In the genomic region with DNA sequence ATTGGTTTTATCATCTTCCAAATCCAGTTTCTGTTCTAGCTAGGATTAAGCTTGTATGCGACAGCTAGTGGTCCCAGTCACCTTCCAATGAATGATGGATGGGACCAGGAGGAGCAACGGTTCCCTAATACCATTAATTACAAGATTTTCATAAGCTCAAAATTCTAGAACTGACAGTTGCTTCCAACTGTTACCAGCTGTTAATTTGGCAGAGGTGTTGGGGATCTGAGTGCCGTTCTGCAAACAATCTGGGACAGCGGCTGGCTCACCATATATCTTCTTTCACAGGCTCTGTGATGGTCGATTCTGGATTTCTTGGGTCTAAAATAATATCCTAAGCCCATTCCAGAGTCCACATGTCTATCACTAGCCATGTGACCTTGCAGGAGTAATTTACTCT, we compare ENCODE assay signal across 19 cellular contexts. TPM values are rescaled to one million over a fixed set of nuclear protein-coding genes. Genes with fewer than 3 reads are reported as not detected.
DNase-seq lines count a peak whose midpoint lies in the region; TF ChIP-seq lines count a peak whose summit lies in the region.
"Had no signal": no experiment of that assay in that cellular context is flagged by ENCODE, and none has a peak within 500 bp of the region (broad histone marks: within the 10 kb centered on the region; RNA-seq: fewer than 3 reads in every experiment).

No MANE protein-coding gene starts in this region.

- H3K4me1 ChIP-seq in fibroblast of lung (ENCODE audit: control insufficient read depth, extremely low read depth, insufficient read depth, low read length) (no peaks in the 10 kb centered on the region), BE2C (no peaks in the 10 kb centered on the region)

- H3K27ac ChIP-seq in fibroblast of lung (ENCODE audit: insufficient read depth, low read length) = no peak overlapping the region
- H3K27ac ChIP-seq: A549, RWPE1 had no signal

- H3K9me3 ChIP-seq in fibroblast of lung (ENCODE audit: control insufficient read depth, insufficient read depth, low read depth, low read length) = no peaks in the 10 kb centered on the region
- H3K9me3 ChIP-seq in BE2C = no peaks in the 10 kb centered on the region
- H3K9me3 ChIP-seq: A549 had no signal

- H3K36me3 ChIP-seq in fibroblast of lung (ENCODE audit: control insufficient read depth, insufficient read depth, low read length) (no peaks in the 10 kb centered on the region), BE2C (no peaks in the 10 kb centered on the region)

- H3K36me3 Mint-ChIP-seq in nephron progenitor cell (ENCODE audit: low read depth) = no peaks in the 10 kb centered on the region
- H3K36me3 Mint-ChIP-seq: T-cell had no signal

- H3K79me2 ChIP-seq in fibroblast of lung (ENCODE audit: control insufficient read depth, insufficient read depth, low read length) = no peaks in the 10 kb centered on the region

- peak overlapping the region; percentile 37 for H3K4me2 ChIP-seq in fibroblast of lung (ENCODE audit: extremely low read depth, insufficient read depth, low read length)
- H3K4me2 ChIP-seq: A549 had no signal

- H4K20me1 ChIP-seq in fibroblast of lung (ENCODE audit: control insufficient read depth, extremely low read depth, insufficient read depth, low read length) = no peaks in the 10 kb centered on the region

- no peak overlapping the region for H3K4me3 Mint-ChIP-seq in nephron progenitor cell
- H3K4me3 Mint-ChIP-seq: B cell, T-cell had no signal

- H3K9ac ChIP-seq in fibroblast of lung (ENCODE audit: insufficient read depth, low read length) = no peak overlapping the region

- no peak overlapping the region for H3K4me3 ChIP-seq in fibroblast of lung (replicated peaks in 1 of 4; ENCODE audit: control extremely low read depth in 1 of 4, insufficient read depth in 1 of 4, low read depth in 3 of 4, low read length in 4 of 4)
- no peak overlapping the region for H3K4me3 ChIP-seq in BE2C (ENCODE audit: low read depth, low read length)
- H3K4me3 ChIP-seq: A549 had no signal

- H3K9me3 Mint-ChIP-seq in nephron progenitor cell = no peaks in the 10 kb centered on the region
- H3K9me3 Mint-ChIP-seq: T-cell had no signal

- H3K27me3 ChIP-seq in fibroblast of lung (ENCODE audit: control insufficient read depth, insufficient read depth, low read length) = no peaks in the 10 kb centered on the region
- no peaks in the 10 kb centered on the region for H3K27me3 ChIP-seq in BE2C

- DNase-seq in DMS 273 (lab: John Stamatoyannopoulos, UW; ENCODE audit: unreplicated experiment) (peak; percentile 62), LHCN-M2 (ENCODE audit: low read depth) (peak; percentile 46), NCI-H524 treated with DMSO at 0.1 percent for 48 hours (lab: John Stamatoyannopoulos, UW) (peak; percentile 81), fibroblast of lung (ENCODE audit: low read depth in 2 of 2) (no peak), BE2C (no peak), nephron progenitor cell (no peak), SHP77 (lab: John Stamatoyannopoulos, UW) (no peak), NCI-H510A (lab: John Stamatoyannopoulos, UW) (no peak)
- DNase-seq: DND-41; GOT3; Kasumi-1; NCI-H1092; NCI-H1436 treated with DMSO at 0.1 percent for 48 hours; NCI-H2029 treated with DMSO at 0.1 percent for 48 hours; NK-92 treated with Interleukin-12 subunit alpha and Interleukin-12 subunit beta, amount 100 ng/mL, for 24 hours; T-cell had no signal

- no peaks in the 10 kb centered on the region for H3K27me3 Mint-ChIP-seq in nephron progenitor cell (ENCODE audit: low read depth, poor library complexity)
- H3K27me3 Mint-ChIP-seq: B cell had no signal

- H3K27ac Mint-ChIP-seq in nephron progenitor cell = no peak overlapping the region
- H3K27ac Mint-ChIP-seq: B cell, T-cell had no signal

- H2AFZ ChIP-seq in fibroblast of lung (ENCODE audit: low read length) = no peak overlapping the region

- TF ChIP-seq CTCF in fibroblast of lung (conservative IDR thresholded peaks at IDR 0.05 in 1 of 2, IDR thresholded peaks at IDR 0.05 in 1 of 2; ENCODE audit: low read depth in 1 of 2, low read length in 2 of 2) (no peak), BE2C (IDR thresholded peaks at IDR 0.05; ENCODE audit: low read depth, low read length) (no peak), nephron progenitor cell (IDR thresholded peaks at IDR 0.05) (no peak)

- H3K4me1 Mint-ChIP-seq in nephron progenitor cell = no peaks in the 10 kb centered on the region
- H3K4me1 Mint-ChIP-seq: T-cell had no signal

RNA-seq across cellular contexts. Expression of gene RALGPS2, which starts 34.5 kb away (rescaled TPM):
- total RNA-seq in LHCN-M2 (2014; rRNA removed) = 26.2 and 33.1 TPM in 2 replicates
- polyA plus RNA-seq in LHCN-M2 (2012) = 3.6 TPM
- total RNA-seq in fibroblast of lung = 59.6 and 69.7 TPM in 2 replicates
- 26.1 and 53.8 TPM in 2 replicates for polyA plus RNA-seq in fibroblast of lung
- 20.3 and 38.7 TPM in 2 replicates for polyA plus RNA-seq in fibroblast of lung (2012)
- polyA minus RNA-seq in fibroblast of lung (ENCODE audit: low replicate concordance) = 20.2 and 23.6 TPM in 2 replicates
- 0.59 TPM for polyA plus RNA-seq in BE2C (2012; ENCODE audit: insufficient read depth, insufficient read length, low read depth)

Comparison
In these comparisons a context has a peak if more than half of its experiments do, and no peak if none do; other contexts are left out.
1. DNase-seq: peak in DMS 273 (single experiment), LHCN-M2 (single experiment) and NCI-H524 treated with DMSO at 0.1 percent for 48 hours (single experiment); none in fibroblast of lung (0 of 2), BE2C (single experiment), nephron progenitor cell (single experiment), SHP77 (0 of 2) and NCI-H510A (single experiment).